Comparison of ENCODE assay signal across 17 cellular contexts in genomic region chr22:48837341-48837935, GRCh38.
"Had no signal": no experiment of that assay in that cellular context is flagged by ENCODE, and none has a peak within 500 bp of the region (broad histone marks: within the 10 kb centered on the region; RNA-seq: fewer than 3 reads in every experiment).

No MANE protein-coding gene starts in this region.

- ATAC-seq: activated CD8-positive, alpha-beta T cell treated with anti-CD3 and anti-CD28 coated beads for 36 hours; gastroesophageal sphincter; left cardiac atrium; mucosa of descending colon; natural killer cell; right lobe of liver had no signal

- H3K9me3 ChIP-seq: ascending aorta, mucosa of descending colon, prostate gland, right lobe of liver had no signal

- H3K36me3 ChIP-seq: ascending aorta, cardiac muscle cell, gastroesophageal sphincter, prostate gland, right lobe of liver, upper lobe of left lung had no signal

- H3K79me2 ChIP-seq: hepatocyte had no signal

- H3K4me2 ChIP-seq: hepatocyte had no signal

- H3K27me3 ChIP-seq: ascending aorta, cardiac muscle cell, hepatocyte, right lobe of liver, upper lobe of left lung had no signal

- DNase-seq: activated CD4-positive, alpha-beta T cell treated with anti-CD3 and anti-CD28 coated beads for 4 hours; activated CD8-positive, alpha-beta memory T cell treated with anti-CD3 and anti-CD28 coated beads, Interleukin-2, amount 50 U/mL, for 4 hours; activated CD8-positive, alpha-beta T cell treated with anti-CD3 and anti-CD28 coated beads for 36 hours; activated naive CD4-positive, alpha-beta T cell; left cardiac atrium; mucosa of descending colon; natural killer cell; stimulated activated naive CD4-positive, alpha-beta T cell treated with Interleukin-2 at 50 U/mL for 16 hours; T1000; upper lobe of left lung had no signal

- H3K4me3 ChIP-seq: ascending aorta, cardiac muscle cell, gastroesophageal sphincter, hepatocyte, mucosa of descending colon, prostate gland, right lobe of liver, upper lobe of left lung had no signal

- H2AFZ ChIP-seq: hepatocyte had no signal

- H3K4me1 ChIP-seq: ascending aorta, gastroesophageal sphincter, prostate gland, right lobe of liver, upper lobe of left lung had no signal

- H3K27ac ChIP-seq: ascending aorta, cardiac muscle cell, gastroesophageal sphincter, hepatocyte, prostate gland, right lobe of liver, upper lobe of left lung, VCaP had no signal
